Comparison of ENCODE assay signal across 8 cellular contexts in genomic region chr16:70438983-70439862, GRCh38. TPM values are rescaled to one million over a fixed set of nuclear protein-coding genes. Genes with fewer than 3 reads are reported as not detected.
DNase-seq lines count a peak whose midpoint lies in the region; TF ChIP-seq lines count a peak whose summit lies in the region.

ST3GAL2 (minus strand) TSS chr16:70439100; CDS start chr16:70398530, 40,570 bp downstream.

- no peaks in the 10 kb centered on the region for H3K9me3 Mint-ChIP-seq in neural progenitor cell

- H3F3A ChIP-seq in GM23248 (ENCODE audit: insufficient read depth) (peaks cover 19% of the 10 kb centered on the region), neural progenitor cell (ENCODE audit: low read depth) (peaks cover 18% of the 10 kb centered on the region)

- H3K9me3 ChIP-seq in GM23248 (ENCODE audit: low read depth) (no peaks in the 10 kb centered on the region), neural progenitor cell (ENCODE audit: low read depth) (no peaks in the 10 kb centered on the region), stomach smooth muscle (ENCODE audit: control insufficient read depth in 2 of 2, low read length in 2 of 2) (no peaks in the 10 kb centered on the region)

- H3K4me1 ChIP-seq in GM23248 (ENCODE audit: insufficient read depth) = peaks cover 22% of the 10 kb centered on the region
- H3K4me1 ChIP-seq in neural progenitor cell = peaks cover 27% of the 10 kb centered on the region
- H3K4me1 ChIP-seq in stomach smooth muscle (ENCODE audit: control insufficient read depth, insufficient read depth, low read length) = peaks cover 29% of the 10 kb centered on the region

- H4K20me1 ChIP-seq in GM23248 (ENCODE audit: insufficient read depth) = no peaks in the 10 kb centered on the region
- H4K20me1 ChIP-seq in neural progenitor cell (ENCODE audit: low read depth) = peaks cover 27% of the 10 kb centered on the region

- H3K27ac ChIP-seq in GM23248 = peak within 1 kb of the TSS; percentile 76
- H3K27ac ChIP-seq in neural progenitor cell = no peak within 1 kb of the TSS
- peak within 1 kb of the TSS; percentile 74 for H3K27ac ChIP-seq in stomach smooth muscle (ENCODE audit: low read length)

- peaks cover 4% of the 10 kb centered on the region for H3K36me3 Mint-ChIP-seq in neural progenitor cell

- H3K27me3 ChIP-seq in GM23248 (replicated peaks; ENCODE audit: insufficient read depth) (no peaks in the 10 kb centered on the region), neural progenitor cell (no peaks in the 10 kb centered on the region), stomach smooth muscle (ENCODE audit: control insufficient read depth in 1 of 2, insufficient read depth in 2 of 2, low read length in 2 of 2) (no peaks in the 10 kb centered on the region)

- peak within 1 kb of the TSS; percentile 87 for H3K4me3 ChIP-seq in GM23248
- H3K4me3 ChIP-seq in LNCaP clone FGC (ENCODE audit: low read depth, low read length) = peak within 1 kb of the TSS; percentile 54
- peak within 1 kb of the TSS; percentile 70 for H3K4me3 ChIP-seq in fibroblast of villous mesenchyme (ENCODE audit: low read depth, low read length)
- H3K4me3 ChIP-seq in neural progenitor cell = peak within 1 kb of the TSS; percentile 79
- peak within 1 kb of the TSS; percentile 91 to 94 for H3K4me3 ChIP-seq in stomach smooth muscle (ENCODE audit: low read length in 2 of 2)

- WGBS in GM23248 (ENCODE audit: low coverage in 1 of 2, low lambda C conversion rate in 2 of 2, missing lambda C conversion rate in 2 of 2), 2 experiments = 5 to 7% methylated on average over 40 to 63 of the region's 84 CpGs

- H3K4me1 Mint-ChIP-seq in neural progenitor cell = peaks cover 32% of the 10 kb centered on the region

- H2AFZ ChIP-seq in GM23248 (peak within 1 kb of the TSS; percentile 88), neural progenitor cell (replicated peaks) (peak within 1 kb of the TSS; percentile 81)

- H3K36me3 ChIP-seq in GM23248 (ENCODE audit: low read depth) (no peaks in the 10 kb centered on the region), neural progenitor cell (no peaks in the 10 kb centered on the region), stomach smooth muscle (ENCODE audit: control insufficient read depth in 2 of 2, insufficient read depth in 2 of 2, low read length in 2 of 2) (no peaks in the 10 kb centered on the region)

- TF ChIP-seq CTCF in LNCaP clone FGC (IDR thresholded peaks at IDR 0.05; ENCODE audit: control insufficient read depth, extremely low read depth, insufficient read depth) (no peak), fibroblast of villous mesenchyme (IDR thresholded peaks at IDR 0.05; ENCODE audit: insufficient read depth, low read depth, low read length) (no peak), neural progenitor cell (IDR thresholded peaks at IDR 0.05) (no peak)

- peak within 1 kb of the TSS; percentile 98 for H3K4me2 ChIP-seq in GM23248 (ENCODE audit: unreplicated experiment)
- H3K4me2 ChIP-seq in neural progenitor cell = peak within 1 kb of the TSS; percentile 98

- in situ Hi-C loops in GM23248 (cut with MboI) = no loop called here

- H3K4me3 Mint-ChIP-seq in neural progenitor cell = peak within 1 kb of the TSS; percentile 95

- no peaks in the 10 kb centered on the region for H3K9me2 ChIP-seq in GM23248 (ENCODE audit: insufficient read depth)

- H3K27ac Mint-ChIP-seq in neural progenitor cell = peak within 1 kb of the TSS; percentile 89

- H3K79me2 ChIP-seq in GM23248 (ENCODE audit: insufficient read depth) (peaks cover 37% of the 10 kb centered on the region), neural progenitor cell (ENCODE audit: low read depth) (peaks cover 43% of the 10 kb centered on the region)

- H3K9ac ChIP-seq in GM23248 (peak within 1 kb of the TSS; percentile 84), neural progenitor cell (peak within 1 kb of the TSS; percentile 61), stomach smooth muscle (ENCODE audit: low read length in 2 of 2) (peak within 1 kb of the TSS; percentile 78 to 84)

- H3K27me3 Mint-ChIP-seq in neural progenitor cell (ENCODE audit: insufficient read depth, low read depth) = peaks cover 13% of the 10 kb centered on the region

- DNase-seq in Daoy (ENCODE audit: low read depth) = peak; percentile 95
- peak; percentile 96 for DNase-seq in GM23248
- no peak for DNase-seq in LNCaP clone FGC (ENCODE audit: low read depth)
- peak; percentile 25 for DNase-seq in SIG-M5 (lab: John Stamatoyannopoulos, UW)
- DNase-seq in activated gamma-delta T cell (lab: John Stamatoyannopoulos, UW) = peak; percentile 91
- DNase-seq in fibroblast of villous mesenchyme (ENCODE audit: low read depth) = peak; percentile 95
- peak; percentile 100 for DNase-seq in neural progenitor cell (ENCODE audit: low spot score)

RNA-seq across cellular contexts. Expression of gene ST3GAL2, which starts in this region (rescaled TPM):
- total RNA-seq in Daoy (2014; rRNA removed; shearing (Covaris generic)) = 22.1 and 23.8 TPM in 2 replicates
- total RNA-seq in GM23248 (2014; rRNA removed; shearing (Covaris generic)) = 28.8 and 32.5 TPM in 2 replicates
- 10.8 and 13.3 TPM in 2 replicates for polyA plus RNA-seq in GM23248 (2016; fragmentation: Nextera tagmentation; extraction: Ambion mirVana)
- total RNA-seq in fibroblast of villous mesenchyme = 42.7 and 51.2 TPM in 2 replicates
- total RNA-seq in neural progenitor cell (ENCODE audit: low replicate concordance) = 11.6 and 34.5 TPM in 2 replicates
